19 cellular contexts compared by ENCODE assay signal in the genomic region with DNA sequence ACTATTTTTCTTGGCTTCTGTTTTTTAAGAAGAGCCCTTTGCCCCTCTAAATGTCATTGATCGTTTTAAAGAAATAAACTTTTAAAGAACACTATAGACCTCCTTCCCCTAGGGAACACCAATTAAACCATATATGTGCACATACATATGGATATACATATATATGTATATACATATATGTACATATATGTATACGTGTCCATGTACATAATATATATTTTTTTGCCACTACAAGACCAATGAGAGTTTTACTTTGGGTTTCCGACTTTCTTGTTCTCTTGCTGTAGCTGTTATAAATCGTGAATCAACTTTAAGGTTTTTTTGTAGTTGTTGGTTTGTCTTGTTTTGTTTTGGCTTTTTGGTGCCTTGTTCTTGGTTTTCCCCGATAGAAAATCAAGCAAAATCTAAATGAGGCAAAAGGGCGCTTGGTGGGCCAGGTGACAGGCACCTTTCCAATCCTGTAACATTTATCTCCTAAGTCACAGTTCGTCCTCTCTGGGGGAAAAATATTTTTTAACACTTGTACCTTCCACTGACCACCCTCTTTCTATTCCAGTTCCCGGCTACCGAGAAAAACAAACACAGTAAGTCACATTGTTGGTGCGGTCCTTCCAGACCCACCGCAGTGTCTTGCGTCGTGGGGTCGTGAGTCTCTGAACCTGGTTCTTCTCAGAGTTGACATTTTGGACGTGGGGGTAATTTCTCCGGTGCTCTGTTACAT. TPM values are rescaled to one million over a fixed set of nuclear protein-coding genes. Genes with fewer than 3 reads are reported as not detected.
DNase-seq lines count a peak whose midpoint lies in the region; ATAC-seq and TF ChIP-seq lines count a peak whose summit lies in the region.
"Had no signal": no experiment of that assay in that cellular context is flagged by ENCODE, and none has a peak within 500 bp of the region (broad histone marks: within the 10 kb centered on the region; RNA-seq: fewer than 3 reads in every experiment).

No MANE protein-coding gene starts in this region.

- no peak overlapping the region for H2BK120ac ChIP-seq in mesendoderm (ENCODE audit: low read depth, low read length)

- no peaks in the 10 kb centered on the region for H3K9me3 Mint-ChIP-seq in activated CD4-positive, alpha-beta T cell treated with anti-CD3 and anti-CD28 coated beads, Interleukin-2, amount 10 ng/mL, durations not matched to agents 7 days and 5 days
- H3K9me3 Mint-ChIP-seq in memory B cell (no peaks in the 10 kb centered on the region), T-cell (no peaks in the 10 kb centered on the region)
- H3K9me3 Mint-ChIP-seq in stimulated activated naive B cell treated with anti-CD40 and anti-IgM and Interleukin-4, amounts not matched to agents 10 μg/mL and 1 μg/mL and 100 μg/mL, for 72 hours: no peaks in the 10 kb centered on the region
- H3K9me3 Mint-ChIP-seq: natural killer cell treated with Interleukin-12 subunit alpha and Interleukin-12 subunit beta and Interleukin-15 and Interleukin-18, amount 100 ng/mL, for 72 hours had no signal

- H3K9ac ChIP-seq in PC-3 (ENCODE audit: low read length) (no peak overlapping the region), mesendoderm (ENCODE audit: low read length) (no peak overlapping the region)

- H3K27me3 ChIP-seq in PC-3 (ENCODE audit: low read length): peaks cover 55% of the 10 kb centered on the region
- peaks cover 40% of the 10 kb centered on the region for H3K27me3 ChIP-seq in mesendoderm (ENCODE audit: insufficient read depth, low read length, poor library complexity)

- H2BK15ac ChIP-seq in mesendoderm (replicated peaks; ENCODE audit: low read depth): no peak overlapping the region

- H3K18ac ChIP-seq in mesendoderm (ENCODE audit: low read length): no peak overlapping the region

- H4K20me1 ChIP-seq in PC-3 (ENCODE audit: low read length): no peaks in the 10 kb centered on the region

- H2AK5ac ChIP-seq in mesendoderm (ENCODE audit: low read length): no peak overlapping the region

- H3K4me3 ChIP-seq in astrocyte of the spinal cord (ENCODE audit: low read depth, low read length) (peak overlapping the region; percentile 60), PC-3 (ENCODE audit: low read length) (no peak overlapping the region), mesendoderm (ENCODE audit: low read length) (no peak overlapping the region)

- ATAC-seq in memory B cell (ENCODE audit: low read depth) (no peak), PC-3 (no peak), T-cell (replicated peaks in 1 of 4) (no peak)
- ATAC-seq in stimulated activated naive B cell treated with anti-CD40 and anti-IgM and Interleukin-4, amounts not matched to agents 10 μg/mL and 1 μg/mL and 100 μg/mL, for 72 hours (replicated peaks): no peak
- ATAC-seq: natural killer cell treated with Interleukin-12 subunit alpha and Interleukin-12 subunit beta and Interleukin-15 and Interleukin-18, amount 100 ng/mL, for 72 hours had no signal

- no TSS peak for BruUV-seq in PC-3 (replicated peaks; lab: Mats Ljungman, UMichigan)

- no peak overlapping the region for H3K23ac ChIP-seq in mesendoderm (ENCODE audit: low read length)

- no peak overlapping the region for H3K56ac ChIP-seq in mesendoderm (ENCODE audit: low read length)

- peak overlapping the region; percentile 46 for H3K27ac Mint-ChIP-seq in activated CD4-positive, alpha-beta T cell treated with anti-CD3 and anti-CD28 coated beads, Interleukin-2, amount 10 ng/mL, durations not matched to agents 7 days and 5 days
- peak overlapping the region; percentile 10 for H3K27ac Mint-ChIP-seq in memory B cell
- H3K27ac Mint-ChIP-seq in stimulated activated naive B cell treated with anti-CD40 and anti-IgM and Interleukin-4, amounts not matched to agents 10 μg/mL and 1 μg/mL and 100 μg/mL, for 72 hours: peak overlapping the region; percentile 67
- H3K27ac Mint-ChIP-seq in T-cell: peak overlapping the region in 1 of 2 donors; percentile 32
- H3K27ac Mint-ChIP-seq: CD4-positive, CD25-positive, alpha-beta regulatory T cell; natural killer cell treated with Interleukin-12 subunit alpha and Interleukin-12 subunit beta and Interleukin-15 and Interleukin-18, amount 100 ng/mL, for 72 hours had no signal

- peaks cover 3% of the 10 kb centered on the region for H3K4me1 Mint-ChIP-seq in activated CD4-positive, alpha-beta T cell treated with anti-CD3 and anti-CD28 coated beads, Interleukin-2, amount 10 ng/mL, durations not matched to agents 7 days and 5 days
- H3K4me1 Mint-ChIP-seq in memory B cell (peaks cover 9% of the 10 kb centered on the region), T-cell (peaks cover 14 to 24% (median 15%) of the 10 kb centered on the region in 3 donors)
- H3K4me1 Mint-ChIP-seq in stimulated activated naive B cell treated with anti-CD40 and anti-IgM and Interleukin-4, amounts not matched to agents 10 μg/mL and 1 μg/mL and 100 μg/mL, for 72 hours: peaks cover 15 to 44% of the 10 kb centered on the region in 2 donors

- no peak overlapping the region for H3K4ac ChIP-seq in mesendoderm (ENCODE audit: low read depth, low read length)

- H3K9me2 ChIP-seq in PC-3 (replicated peaks; ENCODE audit: low read length): no peaks in the 10 kb centered on the region

- H3K9me3 ChIP-seq in PC-3 (ENCODE audit: low read length): no peaks in the 10 kb centered on the region

- TF ChIP-seq CTCF in astrocyte of the spinal cord (IDR thresholded peaks at IDR 0.05; ENCODE audit: low read depth, low read length): no peak
- TF ChIP-seq CTCF in PC-3 (conservative IDR thresholded peaks at IDR 0.05; ENCODE audit: low read depth, low read length): no peak

- H3K27ac ChIP-seq in PC-3 (ENCODE audit: low read length) (no peak overlapping the region), mesendoderm (ENCODE audit: low read depth, low read length) (no peak overlapping the region)
- H3K27ac ChIP-seq: coronary artery, epithelial cell of prostate had no signal

- CTCF ChIA-PET in activated CD4-positive, alpha-beta T cell treated with anti-CD3 and anti-CD28 coated beads, Interleukin-2, amount 10 ng/mL, durations not matched to agents 7 days and 5 days (lab: Charles Lee): no interaction called here
- CTCF ChIA-PET in PC-3 (lab: Charles Lee): no interaction called here
- CTCF ChIA-PET in T-cell (lab: Charles Lee): interaction anchor here in 1 of 2 donors (0.6 kb wide), 1 partner anchor 104 kb away, joined by 3 read pairs; no protein-coding TSS in a partner anchor

- H3K79me1 ChIP-seq in mesendoderm (ENCODE audit: low read length): no peaks in the 10 kb centered on the region

- no peaks in the 10 kb centered on the region for H3F3A ChIP-seq in PC-3 (ENCODE audit: low read length, unreplicated experiment)

- no CpG with 5 or more reads among the region's 16 CpGs for WGBS in mesendoderm (ENCODE audit: extremely low coverage, insufficient coverage, low lambda C conversion rate)

- H3K79me2 ChIP-seq in PC-3 (ENCODE audit: low read length): no peaks in the 10 kb centered on the region
- H3K79me2 ChIP-seq in mesendoderm (ENCODE audit: control insufficient read depth, insufficient read depth, low read length): peaks cover 4% of the 10 kb centered on the region

- H3K4me3 Mint-ChIP-seq in activated CD4-positive, alpha-beta T cell treated with anti-CD3 and anti-CD28 coated beads, Interleukin-2, amount 10 ng/mL, durations not matched to agents 7 days and 5 days: no peak overlapping the region
- H3K4me3 Mint-ChIP-seq in memory B cell: no peak overlapping the region
- H3K4me3 Mint-ChIP-seq in stimulated activated naive B cell treated with anti-CD40 and anti-IgM and Interleukin-4, amounts not matched to agents 10 μg/mL and 1 μg/mL and 100 μg/mL, for 72 hours: peak overlapping the region in 1 of 2 donors; percentile 10
- H3K4me3 Mint-ChIP-seq in T-cell: no peak overlapping the region
- H3K4me3 Mint-ChIP-seq: CD4-positive, CD25-positive, alpha-beta regulatory T cell; natural killer cell treated with Interleukin-12 subunit alpha and Interleukin-12 subunit beta and Interleukin-15 and Interleukin-18, amount 100 ng/mL, for 72 hours had no signal

- DNase-seq in activated CD4-positive, alpha-beta T cell treated with anti-CD3 and anti-CD28 coated beads, Interleukin-2, amount 10 ng/mL, durations not matched to agents 7 days and 5 days: no peak
- no peak for DNase-seq in activated CD4-positive, alpha-beta T cell treated with anti-CD3 and anti-CD28 coated beads, Interleukin-2, amount 50 U/mL, for 1 hour
- DNase-seq in astrocyte of the spinal cord (ENCODE audit: low read depth, low spot score) (peak; percentile 41), memory B cell (ENCODE audit: low spot score in 2 of 2) (no peak), PC-3 (no peak), mesendoderm (no peak), T-cell (no peak)
- DNase-seq in stimulated activated naive B cell treated with anti-CD40 and anti-IgM and Interleukin-4, amounts not matched to agents 10 μg/mL and 1 μg/mL and 100 μg/mL, for 72 hours: no peak
- DNase-seq: CD4-positive, CD25-positive, alpha-beta regulatory T cell; hippocampal formation; NCI-H1436; NCI-H2227 treated with DMSO at 0.1 percent for 48 hours; Right ventricle myocardium superior; stimulated activated CD4-positive, alpha-beta T cell treated with anti-CD3 and anti-CD28 coated beads, Interleukin-2, amount 100 ng/mL, for 24 hours; T-helper 9 cell; trophoblast cell had no signal

- H3K4me1 ChIP-seq in PC-3 (ENCODE audit: insufficient read depth, low read length): no peaks in the 10 kb centered on the region
- H3K4me1 ChIP-seq in mesendoderm (ENCODE audit: control insufficient read depth, low read depth, low read length): no peaks in the 10 kb centered on the region

- H3K36me3 Mint-ChIP-seq in activated CD4-positive, alpha-beta T cell treated with anti-CD3 and anti-CD28 coated beads, Interleukin-2, amount 10 ng/mL, durations not matched to agents 7 days and 5 days (ENCODE audit: low read depth): no peaks in the 10 kb centered on the region
- H3K36me3 Mint-ChIP-seq in memory B cell (no peaks in the 10 kb centered on the region), T-cell (no peaks in the 10 kb centered on the region)
- no peaks in the 10 kb centered on the region for H3K36me3 Mint-ChIP-seq in stimulated activated naive B cell treated with anti-CD40 and anti-IgM and Interleukin-4, amounts not matched to agents 10 μg/mL and 1 μg/mL and 100 μg/mL, for 72 hours
- H3K36me3 Mint-ChIP-seq: CD4-positive, CD25-positive, alpha-beta regulatory T cell; natural killer cell treated with Interleukin-12 subunit alpha and Interleukin-12 subunit beta and Interleukin-15 and Interleukin-18, amount 100 ng/mL, for 72 hours had no signal

- H4K5ac ChIP-seq in mesendoderm (ENCODE audit: low read length): no peak overlapping the region

- in situ Hi-C loops in astrocyte of the spinal cord (cut with HindIII; ENCODE audit: low sequenced_read_pairs): loop anchor here (5.0 kb wide), 1 partner anchor 443 kb away; no protein-coding TSS in a partner anchor

- POLR2A ChIA-PET in activated CD4-positive, alpha-beta T cell treated with anti-CD3 and anti-CD28 coated beads, Interleukin-2, amount 10 ng/mL, durations not matched to agents 7 days and 5 days (lab: Charles Lee): no interaction called here
- POLR2A ChIA-PET in PC-3 (lab: Charles Lee; ENCODE audit: unreplicated experiment): no interaction called here
- POLR2A ChIA-PET in T-cell (lab: Charles Lee): no interaction called here

- intact Hi-C loops in PC-3 (cut with micrococcal nuclease): no loop called here

- H2AFZ ChIP-seq in PC-3 (ENCODE audit: low read length): no peak overlapping the region

- no peak overlapping the region for H3K4me2 ChIP-seq in PC-3 (ENCODE audit: low read length)
- H3K4me2 ChIP-seq in mesendoderm (ENCODE audit: low read length): no peak overlapping the region

- no peaks in the 10 kb centered on the region for H3K36me3 ChIP-seq in PC-3 (ENCODE audit: low read depth, low read length)
- no peaks in the 10 kb centered on the region for H3K36me3 ChIP-seq in mesendoderm (ENCODE audit: control insufficient read depth, insufficient read depth, low read length)

- no peak overlapping the region for H4K8ac ChIP-seq in mesendoderm (ENCODE audit: low read depth, low read length)

- H3K27me3 Mint-ChIP-seq in activated CD4-positive, alpha-beta T cell treated with anti-CD3 and anti-CD28 coated beads, Interleukin-2, amount 10 ng/mL, durations not matched to agents 7 days and 5 days: peaks cover 74% of the 10 kb centered on the region
- H3K27me3 Mint-ChIP-seq in memory B cell (peaks cover 32% of the 10 kb centered on the region), T-cell (peaks cover 52 to 78% of the 10 kb centered on the region in 2 donors)
- H3K27me3 Mint-ChIP-seq in stimulated activated naive B cell treated with anti-CD40 and anti-IgM and Interleukin-4, amounts not matched to agents 10 μg/mL and 1 μg/mL and 100 μg/mL, for 72 hours: peaks cover 68 to 85% of the 10 kb centered on the region in 2 donors

- H2BK5ac ChIP-seq in mesendoderm (ENCODE audit: low read length): no peak overlapping the region

RNA-seq across cellular contexts. Expression of a gene that starts 4.5 kb away (rescaled TPM):
- not detected for total RNA-seq in activated CD4-positive, alpha-beta T cell treated with anti-CD3 and anti-CD28 coated beads, Interleukin-2, amount 10 ng/mL, durations not matched to agents 7 days and 5 days
- not detected in 2 replicates for total RNA-seq in PC-3 (2014; rRNA removed)
- polyA plus RNA-seq in mesendoderm (2013, experiment 1 of 2): 0.07 TPM
- 0.03 TPM for polyA plus RNA-seq in mesendoderm (2013, experiment 2 of 2)
- under 1 TPM in 1 of 5 donors, not detected in 4; 0.15 TPM for total RNA-seq in T-cell
- total RNA-seq: CD4-positive, CD25-positive, alpha-beta regulatory T cell; natural killer cell treated with Interleukin-12 subunit alpha and Interleukin-12 subunit beta and Interleukin-15 and Interleukin-18, amount 100 ng/mL, for 72 hours had no signal
- polyA plus RNA-seq: CD4-positive, CD25-positive, alpha-beta regulatory T cell had no signal

RNA-seq across cellular contexts. Expression of a gene that starts 40.2 kb away (rescaled TPM):
- 10 to 100 TPM; 28.7 to 29.1 TPM for total RNA-seq in activated CD4-positive, alpha-beta T cell treated with anti-CD3 and anti-CD28 coated beads, Interleukin-2, amount 10 ng/mL, durations not matched to agents 7 days and 5 days
- total RNA-seq in PC-3 (2014; rRNA removed): 11.9 and 17.1 TPM in 2 replicates
- polyA plus RNA-seq in mesendoderm (2013, experiment 1 of 2): 5.5 TPM
- 6.0 TPM for polyA plus RNA-seq in mesendoderm (2013, experiment 2 of 2)
- total RNA-seq in T-cell: 10 to 100 TPM; 18.0 to 39.6 (median 34.9) TPM

RNA-seq across cellular contexts. Expression of a gene that starts 51.8 kb away (rescaled TPM):
- not detected for total RNA-seq in activated CD4-positive, alpha-beta T cell treated with anti-CD3 and anti-CD28 coated beads, Interleukin-2, amount 10 ng/mL, durations not matched to agents 7 days and 5 days
- total RNA-seq in PC-3 (2014; rRNA removed) (not detected in 2 replicates), T-cell (not detected)
- 1.7 TPM for polyA plus RNA-seq in mesendoderm (2013, experiment 1 of 2)
- polyA plus RNA-seq in mesendoderm (2013, experiment 2 of 2): 1.7 TPM
- total RNA-seq: CD4-positive, CD25-positive, alpha-beta regulatory T cell; natural killer cell treated with Interleukin-12 subunit alpha and Interleukin-12 subunit beta and Interleukin-15 and Interleukin-18, amount 100 ng/mL, for 72 hours had no signal
- polyA plus RNA-seq: CD4-positive, CD25-positive, alpha-beta regulatory T cell had no signal
